Comparison of ENCODE assay signal across 8 cellular contexts in the genomic region with DNA sequence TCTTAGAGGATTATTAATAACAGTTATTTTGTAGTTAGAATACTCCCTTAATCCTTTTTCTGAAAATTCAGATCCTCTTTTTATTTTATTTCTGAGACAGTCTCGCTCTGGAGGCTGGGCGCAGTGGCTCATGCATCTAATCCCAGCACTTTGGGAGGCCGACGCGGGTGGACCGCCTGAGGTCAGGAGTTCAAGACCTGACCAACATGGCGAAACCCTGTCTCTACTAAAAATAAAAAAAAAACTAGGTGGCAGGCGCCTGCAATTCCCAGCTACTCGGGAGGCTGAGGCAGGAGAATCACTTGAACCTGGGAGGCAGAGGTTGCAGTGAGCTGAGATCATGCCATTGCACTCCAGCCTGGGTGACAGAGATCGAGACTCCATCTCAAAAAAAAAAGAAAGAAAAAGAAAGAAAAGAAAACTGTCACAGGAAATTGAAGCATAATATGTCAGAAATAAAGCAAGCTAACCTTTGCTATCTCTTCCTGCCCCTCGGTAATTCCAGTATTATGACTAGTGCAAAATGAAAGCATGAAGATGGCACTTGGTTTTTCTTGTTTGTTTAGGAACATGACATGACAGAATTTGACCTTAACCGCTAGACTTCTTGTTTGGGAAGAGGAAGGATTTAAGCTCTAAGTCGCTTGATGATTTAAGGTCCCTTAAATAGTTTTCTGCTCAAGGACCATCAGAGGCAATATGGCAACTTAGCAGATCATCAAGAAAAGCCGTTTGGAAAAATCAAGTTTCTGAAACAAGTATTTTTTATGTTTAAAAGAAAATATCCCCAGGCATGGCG. TPM values are rescaled to one million over a fixed set of nuclear protein-coding genes. Genes with fewer than 3 reads are reported as not detected.
DNase-seq lines count a peak whose midpoint lies in the region; ATAC-seq and TF ChIP-seq lines count a peak whose summit lies in the region.

No MANE protein-coding gene starts in this region.

- peak overlapping the region; percentile 98 to 100 (median 99) for H3K27ac Mint-ChIP-seq in CD4-positive, CD25-positive, alpha-beta regulatory T cell
- H3K27ac Mint-ChIP-seq in MCF 10A (ENCODE audit: low read depth, unreplicated experiment) (no peak overlapping the region), naive B cell (peak overlapping the region; percentile 97 to 100 (median 99))

- H3K4me3 Mint-ChIP-seq in CD4-positive, CD25-positive, alpha-beta regulatory T cell, result peak overlapping the region; percentile 95 to 100 (median 100)
- H3K4me3 Mint-ChIP-seq in MCF 10A (ENCODE audit: unreplicated experiment) (peak overlapping the region; percentile 97), naive B cell (peak overlapping the region; percentile 90 to 100 (median 98))

- peak overlapping the region; percentile 96 for H3K4me3 ChIP-seq in CD4-positive, CD25-positive, alpha-beta regulatory T cell (ENCODE audit: low read depth, low read length)
- H3K4me3 ChIP-seq in NB4 (ENCODE audit: low read depth, low read length), result peak overlapping the region; percentile 86

- H3K27ac ChIP-seq in CD4-positive, CD25-positive, alpha-beta regulatory T cell (ENCODE audit: insufficient read depth, low read length, poor library complexity, severe bottlenecking), result peak overlapping the region; percentile 98

- CTCF ChIA-PET in MCF 10A (lab: Yijun Ruan, JAX), result interaction anchor here (0.6 to 4.4 kb wide), 6 partner anchors 9 to 210 kb away, joined by 3 to 49 read pairs (median 5); a partner anchor contains a TSS

- no peaks in the 10 kb centered on the region for H3K9me3 Mint-ChIP-seq in CD4-positive, CD25-positive, alpha-beta regulatory T cell
- no peaks in the 10 kb centered on the region for H3K9me3 Mint-ChIP-seq in MCF 10A (ENCODE audit: unreplicated experiment)
- H3K9me3 Mint-ChIP-seq in naive B cell, result peaks cover 0 to 2% (median 0%) of the 10 kb centered on the region in 7 donors

- H3K9me3 ChIP-seq in CD4-positive, CD25-positive, alpha-beta regulatory T cell (ENCODE audit: control insufficient read depth in 2 of 2, low read length in 2 of 2), result no peaks in the 10 kb centered on the region

- peaks cover 11 to 37% (median 25%) of the 10 kb centered on the region in 4 donors for H3K4me1 Mint-ChIP-seq in CD4-positive, CD25-positive, alpha-beta regulatory T cell
- H3K4me1 Mint-ChIP-seq in MCF 10A (ENCODE audit: insufficient read depth, unreplicated experiment) (peaks cover 17% of the 10 kb centered on the region), naive B cell (peaks cover 33 to 38% (median 33%) of the 10 kb centered on the region in 3 donors)

- peaks cover 19% of the 10 kb centered on the region for H3K36me3 Mint-ChIP-seq in CD4-positive, CD25-positive, alpha-beta regulatory T cell
- H3K36me3 Mint-ChIP-seq in MCF 10A (ENCODE audit: insufficient read depth, unreplicated experiment) (peaks cover 35% of the 10 kb centered on the region), naive B cell (peaks cover 19 to 21% of the 10 kb centered on the region in 2 donors)

- BruUV-seq in MCF 10A (replicated peaks; lab: Mats Ljungman, UMichigan), result no TSS peak

- H3K4me1 ChIP-seq in CD4-positive, CD25-positive, alpha-beta regulatory T cell (ENCODE audit: control insufficient read depth, insufficient read depth, low read length, poor library complexity, severe bottlenecking), result peaks cover 40% of the 10 kb centered on the region

- POLR2A ChIA-PET in MCF 10A (lab: Yijun Ruan, JAX), result interaction anchor here (0.6 to 11.4 kb wide), 27 partner anchors 7 to 438 kb away, joined by 3 to 617 read pairs (median 21); a partner anchor contains a TSS

- H3K36me3 ChIP-seq in CD4-positive, CD25-positive, alpha-beta regulatory T cell (ENCODE audit: control insufficient read depth, insufficient read depth, low read length), result peaks cover 19% of the 10 kb centered on the region

- no peaks in the 10 kb centered on the region for H3K27me3 ChIP-seq in CD4-positive, CD25-positive, alpha-beta regulatory T cell (ENCODE audit: control insufficient read depth, insufficient read depth, low read length)

- intact Hi-C loops in MCF 10A (cut with micrococcal nuclease), result no loop called here

- peaks cover 6% of the 10 kb centered on the region for H3K27me3 Mint-ChIP-seq in CD4-positive, CD25-positive, alpha-beta regulatory T cell
- H3K27me3 Mint-ChIP-seq in MCF 10A (ENCODE audit: insufficient read depth, unreplicated experiment), result no peaks in the 10 kb centered on the region
- no peaks in the 10 kb centered on the region for H3K27me3 Mint-ChIP-seq in naive B cell

- ATAC-seq in CD4-positive, CD25-positive, alpha-beta regulatory T cell (ENCODE audit: low read depth in 2 of 2), result no peak
- ATAC-seq in naive B cell (ENCODE audit: low read depth in 2 of 2) (no peak), GM21423 (IDR thresholded peaks at IDR 0.05; ENCODE audit: unreplicated experiment) (no peak), HG02870 (IDR thresholded peaks at IDR 0.05; ENCODE audit: unreplicated experiment) (no peak), GM18909 (IDR thresholded peaks at IDR 0.05; ENCODE audit: poor library complexity, unreplicated experiment) (no peak)

- TF ChIP-seq POLR2A in NB4 (IDR thresholded peaks at IDR 0.05; ENCODE audit: extremely low read depth, insufficient read length), result no peak

- peak in 2 of 3 donors; percentile 12 to 56 for DNase-seq in CD4-positive, CD25-positive, alpha-beta regulatory T cell
- DNase-seq in NB4 (ENCODE audit: low read depth) (peak; percentile 50), MCF 10A (ENCODE audit: unreplicated experiment) (no peak), naive B cell (no peak)
- DNase-seq in stimulated activated CD4-positive, alpha-beta T cell treated with anti-CD3 and anti-CD28 coated beads, Interleukin-4, amount 100 ng/mL, for 1 hour, result no peak

- no peak for TF ChIP-seq CTCF in NB4 (IDR thresholded peaks at IDR 0.05; ENCODE audit: low read depth, low read length)
- no peak for TF ChIP-seq CTCF in MCF 10A (IDR thresholded peaks at IDR 0.05; ENCODE audit: unreplicated experiment)

RNA-seq across cellular contexts. Expression of a gene that starts 1.8 kb away (rescaled TPM):
- total RNA-seq in CD4-positive, CD25-positive, alpha-beta regulatory T cell, result 1,180 TPM
- polyA plus RNA-seq in CD4-positive, CD25-positive, alpha-beta regulatory T cell, result 100 to 1,000 TPM; 112 to 144 (median 117) TPM
- 380 and 438 TPM in 2 replicates for total RNA-seq in MCF 10A (2022)
- polyA plus RNA-seq in naive B cell (ENCODE audit: low read depth in 6 of 6), result 100 to 1,000 TPM in 5 of 6 donors, 10 to 100 TPM in 1; 85.4 to 213 (median 173) TPM

RNA-seq across cellular contexts. Expression of a gene that starts 27.9 kb away (rescaled TPM):
- 159 TPM for total RNA-seq in CD4-positive, CD25-positive, alpha-beta regulatory T cell
- 100 to 1,000 TPM in 2 of 4 donors, 10 to 100 TPM in 2; 87.3 to 126 (median 100) TPM for polyA plus RNA-seq in CD4-positive, CD25-positive, alpha-beta regulatory T cell
- total RNA-seq in MCF 10A (2022), result 64.2 and 74.7 TPM in 2 replicates
- 100 to 1,000 TPM; 150 to 257 (median 154) TPM for polyA plus RNA-seq in naive B cell (ENCODE audit: low read depth in 6 of 6)

RNA-seq across cellular contexts. Expression of a gene that starts 44.7 kb away (rescaled TPM):
- total RNA-seq in CD4-positive, CD25-positive, alpha-beta regulatory T cell, result 48.8 TPM
- 100 to 1,000 TPM; 295 to 378 (median 363) TPM for polyA plus RNA-seq in CD4-positive, CD25-positive, alpha-beta regulatory T cell
- 173 and 192 TPM in 2 replicates for total RNA-seq in MCF 10A (2022)
- polyA plus RNA-seq in naive B cell (ENCODE audit: low read depth in 6 of 6), result 100 to 1,000 TPM; 256 to 337 (median 292) TPM

RNA-seq across cellular contexts. Expression of a gene that starts 44.7 kb away (rescaled TPM):
- total RNA-seq in CD4-positive, CD25-positive, alpha-beta regulatory T cell, result 21.2 TPM
- polyA plus RNA-seq in CD4-positive, CD25-positive, alpha-beta regulatory T cell, result 10 to 100 TPM; 22.3 to 32.6 (median 25.4) TPM
- total RNA-seq in MCF 10A (2022), result 27.6 and 28.6 TPM in 2 replicates
- polyA plus RNA-seq in naive B cell (ENCODE audit: low read depth in 6 of 6), result 10 to 100 TPM in 5 of 6 donors, 1 to 10 TPM in 1; 7.8 to 23.1 (median 13.3) TPM

Comparison
In these comparisons a context has a peak if more than half of its experiments do, and no peak if none do; other contexts are left out.
1. DNase-seq: peak in CD4-positive, CD25-positive, alpha-beta regulatory T cell (2 of 3) and NB4 (single experiment); none in MCF 10A (single experiment), naive B cell (single experiment) and stimulated activated CD4-positive, alpha-beta T cell treated with anti-CD3 and anti-CD28 coated beads, Interleukin-4, amount 100 ng/mL, for 1 hour (single experiment).
2. Peak in every context shown above with its lines, with median percentiles within 50 percentile points of each other: H3K4me3 Mint-ChIP-seq.